Comparison of ENCODE assay signal across 11 cellular contexts in the genomic region with DNA sequence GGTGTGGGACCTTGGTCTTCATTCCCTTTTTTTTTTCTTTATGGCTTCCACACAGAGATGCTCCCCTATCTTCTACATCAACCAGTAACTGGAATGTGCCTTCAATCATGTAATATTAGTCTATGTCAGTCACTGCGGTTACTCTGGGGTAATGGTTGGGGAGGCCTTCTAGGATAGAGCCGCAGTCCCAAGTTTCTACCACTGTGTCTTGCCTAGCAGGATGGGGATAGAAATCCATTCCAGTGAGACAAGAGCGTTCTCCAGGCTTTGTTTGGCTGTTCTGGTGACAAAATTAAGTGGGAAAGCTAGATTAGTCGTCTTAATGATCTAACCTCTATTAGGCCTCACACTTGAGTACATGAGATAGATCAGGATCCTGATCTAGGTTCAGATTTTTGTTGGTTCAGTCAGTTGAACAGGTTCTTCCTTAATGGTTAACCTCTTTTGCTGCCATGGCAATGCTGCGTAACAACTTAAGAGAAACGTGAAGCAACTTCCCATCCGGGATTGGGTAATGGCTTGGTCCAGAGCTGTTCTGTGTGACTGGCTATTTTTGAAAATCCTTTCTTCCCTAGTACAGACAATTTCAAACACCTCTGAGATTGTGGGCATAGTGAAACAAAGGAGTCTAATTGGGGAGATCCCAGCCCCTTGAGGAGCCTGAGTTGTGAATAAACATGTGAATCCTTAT. TPM values are rescaled to one million over a fixed set of nuclear protein-coding genes. Genes with fewer than 3 reads are reported as not detected.
DNase-seq lines count a peak whose midpoint lies in the region; ATAC-seq lines count a peak whose summit lies in the region.
"Had no signal": no experiment of that assay in that cellular context is flagged by ENCODE, and none has a peak within 500 bp of the region (broad histone marks: within the 10 kb centered on the region; RNA-seq: fewer than 3 reads in every experiment).

No MANE protein-coding gene starts in this region.

- ATAC-seq in left ventricle myocardium superior = peak; percentile 43
- ATAC-seq in GM21529 (IDR thresholded peaks at IDR 0.05; ENCODE audit: unreplicated experiment) = no peak
- ATAC-seq in HG02885 (IDR thresholded peaks at IDR 0.05; ENCODE audit: poor library complexity, unreplicated experiment) = no peak
- no peak for ATAC-seq in GM21360 (IDR thresholded peaks at IDR 0.05; ENCODE audit: unreplicated experiment)

- DNase-seq in GF-D8 (lab: John Stamatoyannopoulos, UW) (peak; percentile 91), SKM-1 treated with dmso at 0.1 percent for 144 hours (lab: John Stamatoyannopoulos, UW; ENCODE audit: unreplicated experiment) (peak; percentile 96), left ventricle myocardium superior (no peak), renal cortical epithelial cell (ENCODE audit: low read depth) (peak; percentile 69), NCI-H2029 (lab: John Stamatoyannopoulos, UW) (no peak)
- DNase-seq: NCI-H1694 treated with DMSO at 0.1 percent for 48 hours, ovary, testis had no signal

- intact Hi-C loops in left ventricle myocardium superior (cut with micrococcal nuclease) = no loop called here

RNA-seq across cellular contexts. Expression of gene MSL1, which starts 8.7 kb away (rescaled TPM):
- total RNA-seq in left ventricle myocardium superior (49.1 TPM), renal cortical epithelial cell (21.9 and 47.7 TPM in 2 replicates)

RNA-seq across cellular contexts. Expression of gene CASC3, which starts 9.8 kb away (rescaled TPM):
- total RNA-seq in left ventricle myocardium superior (48.1 TPM), renal cortical epithelial cell (19.4 and 31.0 TPM in 2 replicates)

RNA-seq across cellular contexts. Expression of gene NR1D1, which starts 30.1 kb away (rescaled TPM):
- 21.5 TPM for total RNA-seq in left ventricle myocardium superior
- 0.75 TPM in 1 of 2 replicates, not detected in the other for total RNA-seq in renal cortical epithelial cell

RNA-seq across cellular contexts. Expression of gene RAPGEFL1, which starts 46.8 kb away (rescaled TPM):
- total RNA-seq in left ventricle myocardium superior (3.8 TPM), renal cortical epithelial cell (1.8 TPM in 1 of 2 replicates, not detected in the other)

Comparison
In these comparisons a context has a peak if more than half of its experiments do, and no peak if none do; other contexts are left out.
1. DNase-seq: peak in GF-D8 (single experiment), SKM-1 treated with dmso at 0.1 percent for 144 hours (single experiment) and renal cortical epithelial cell (single experiment); none in left ventricle myocardium superior (single experiment) and NCI-H2029 (single experiment).
2. RNA of gene NR1D1, which starts 30.1 kb away (total RNA-seq): 21.5 TPM in left ventricle myocardium superior (single experiment); 0.75 TPM in renal cortical epithelial cell; every median in the first group is over 10 times any median in the second.